Comparison of ENCODE assay signal across 29 cellular contexts in the genomic region with DNA sequence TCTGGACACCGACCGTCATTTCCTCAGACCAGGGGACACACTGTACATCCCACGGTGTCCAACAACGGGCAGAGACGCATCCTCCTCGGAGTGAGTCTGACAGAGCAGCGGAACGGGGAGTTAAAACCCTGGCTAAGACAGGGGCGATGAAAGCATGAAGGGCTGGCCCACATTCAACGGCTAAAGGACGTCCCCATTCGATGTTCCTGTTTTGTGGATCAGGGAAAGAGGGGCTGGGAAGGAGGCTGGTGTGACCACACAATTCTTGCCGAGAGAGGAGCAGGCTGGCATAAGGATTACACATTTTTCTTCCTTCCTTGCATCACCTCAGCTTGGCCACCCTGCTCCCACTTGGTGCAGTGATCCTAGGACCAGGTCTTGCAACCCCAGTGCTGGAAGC.
DNase-seq lines count a peak whose midpoint lies in the region; ATAC-seq and TF ChIP-seq lines count a peak whose summit lies in the region.
"Had no signal": no experiment of that assay in that cellular context is flagged by ENCODE, and none has a peak within 500 bp of the region (broad histone marks: within the 10 kb centered on the region; RNA-seq: fewer than 3 reads in every experiment).

No MANE protein-coding gene starts in this region.

- H3K9me3 ChIP-seq in endodermal cell (ENCODE audit: control insufficient read depth, low read length) = no peaks in the 10 kb centered on the region
- H3K9me3 ChIP-seq: gastroesophageal sphincter, pancreas, Peyer's patch, testis, uterus had no signal

- H3K27me3 ChIP-seq in endodermal cell (ENCODE audit: control insufficient read depth, insufficient read depth, low read length, poor library complexity, severe bottlenecking) = no peaks in the 10 kb centered on the region
- H3K27me3 ChIP-seq: cardiac muscle cell, gastroesophageal sphincter, hepatocyte, pancreas, Peyer's patch, testis, uterus had no signal

- WGBS in endodermal cell (ENCODE audit: insufficient coverage in 1 of 2, insufficient read length in 1 of 2), 2 experiments = 95 to 96% methylated on average over 11 to 13 of the region's 13 CpGs

- no peaks in the 10 kb centered on the region for H3K4me1 ChIP-seq in endodermal cell (ENCODE audit: control insufficient read depth, insufficient read depth, low read length)
- H3K4me1 ChIP-seq: gastroesophageal sphincter, pancreas, Peyer's patch, testis had no signal

- H3K36me3 ChIP-seq in endodermal cell (ENCODE audit: control insufficient read depth, insufficient read depth, low read length) = peaks cover 54% of the 10 kb centered on the region
- H3K36me3 ChIP-seq: cardiac muscle cell, pancreas, Peyer's patch, uterus, WERI-Rb-1 had no signal

- intact Hi-C loops in CD14-positive monocyte (cut with micrococcal nuclease) = loop anchor here (5.0 kb wide), 2 partner anchors 44 to 46 kb away; no protein-coding TSS in a partner anchor

- H3K27ac Mint-ChIP-seq in CD14-positive monocyte (peak overlapping the region in 6 of 7 donors; percentile 21 to 99 (median 83)), endodermal cell (peak overlapping the region; percentile 78)
- H3K27ac Mint-ChIP-seq in stimulated activated effector memory CD8-positive, alpha-beta T cell treated with anti-CD3 and anti-CD28 coated beads, Interleukin-12 subunit alpha, Interleukin-12 subunit beta, amount 100 ng/mL, for 72 hours = peak overlapping the region; percentile 52
- H3K27ac Mint-ChIP-seq in activated T-cell treated with anti-CD3 and anti-CD28 coated beads, Interleukin-2, amount 50 U/mL, for 72 hours = no peak overlapping the region
- H3K27ac Mint-ChIP-seq: activated naive CD4-positive, alpha-beta T cell treated with anti-CD3 and anti-CD28 coated beads, Interleukin-2, amount 50 U/mL, for 24 hours had no signal

- H3K9ac ChIP-seq in endodermal cell (ENCODE audit: extremely low read depth, low read length, poor library complexity, severe bottlenecking) = no peak overlapping the region

- H3K27ac ChIP-seq in VCaP (peak overlapping the region; percentile 72; the same call in 1 of the 2 replicates), endodermal cell (ENCODE audit: low read depth, low read length) (no peak overlapping the region)
- H3K27ac ChIP-seq: cardiac muscle cell, gastroesophageal sphincter, hepatocyte, pancreas, Peyer's patch, testis, WERI-Rb-1 had no signal

- peaks cover 0 to 3% (median 0%) of the 10 kb centered on the region in 7 donors for H3K9me3 Mint-ChIP-seq in CD14-positive monocyte
- H3K9me3 Mint-ChIP-seq in endodermal cell = no peaks in the 10 kb centered on the region
- no peaks in the 10 kb centered on the region for H3K9me3 Mint-ChIP-seq in stimulated activated effector memory CD8-positive, alpha-beta T cell treated with anti-CD3 and anti-CD28 coated beads, Interleukin-12 subunit alpha, Interleukin-12 subunit beta, amount 100 ng/mL, for 72 hours
- H3K9me3 Mint-ChIP-seq in activated T-cell treated with anti-CD3 and anti-CD28 coated beads, Interleukin-2, amount 50 U/mL, for 72 hours = no peaks in the 10 kb centered on the region
- H3K9me3 Mint-ChIP-seq: activated naive CD4-positive, alpha-beta T cell treated with anti-CD3 and anti-CD28 coated beads, Interleukin-2, amount 50 U/mL, for 24 hours; naive thymus-derived CD8-positive, alpha-beta T cell had no signal

- H3K4me3 ChIP-seq in endodermal cell (ENCODE audit: low read length) = no peak overlapping the region
- H3K4me3 ChIP-seq: cardiac muscle cell, gastroesophageal sphincter, hepatocyte, pancreas, Peyer's patch, testis, uterus had no signal

- H3K36me3 Mint-ChIP-seq in CD14-positive monocyte (peaks cover 36 to 47% of the 10 kb centered on the region in 2 donors), endodermal cell (ENCODE audit: low read depth) (peaks cover 31% of the 10 kb centered on the region)
- H3K36me3 Mint-ChIP-seq in stimulated activated effector memory CD8-positive, alpha-beta T cell treated with anti-CD3 and anti-CD28 coated beads, Interleukin-12 subunit alpha, Interleukin-12 subunit beta, amount 100 ng/mL, for 72 hours = no peaks in the 10 kb centered on the region
- H3K36me3 Mint-ChIP-seq in activated T-cell treated with anti-CD3 and anti-CD28 coated beads, Interleukin-2, amount 50 U/mL, for 72 hours (ENCODE audit: insufficient read depth in 2 of 2) = peaks cover 5 to 9% of the 10 kb centered on the region in 2 donors

- H3K4me1 Mint-ChIP-seq in CD14-positive monocyte (peaks cover 56% of the 10 kb centered on the region), endodermal cell (peaks cover 25% of the 10 kb centered on the region)
- peaks cover 24% of the 10 kb centered on the region for H3K4me1 Mint-ChIP-seq in stimulated activated effector memory CD8-positive, alpha-beta T cell treated with anti-CD3 and anti-CD28 coated beads, Interleukin-12 subunit alpha, Interleukin-12 subunit beta, amount 100 ng/mL, for 72 hours
- peaks cover 75% of the 10 kb centered on the region for H3K4me1 Mint-ChIP-seq in activated T-cell treated with anti-CD3 and anti-CD28 coated beads, Interleukin-2, amount 50 U/mL, for 72 hours (ENCODE audit: low read depth)

- DNase-seq in CD14-positive monocyte (ENCODE audit: low spot score) (no peak), endodermal cell (no peak), inferior parietal cortex (ENCODE audit: extremely low spot score) (no peak), H4 (ENCODE audit: low spot score) (no peak)
- DNase-seq in stimulated activated effector memory CD8-positive, alpha-beta T cell treated with anti-CD3 and anti-CD28 coated beads, Interleukin-12 subunit alpha, Interleukin-12 subunit beta, amount 100 ng/mL, for 72 hours (ENCODE audit: low spot score in 2 of 2) = no peak
- DNase-seq in activated T-cell treated with anti-CD3 and anti-CD28 coated beads, Interleukin-2, amount 50 U/mL, for 72 hours = no peak
- DNase-seq: activated CD4-positive, alpha-beta T cell treated with anti-CD3 and anti-CD28 coated beads, Interleukin-2, amount 50 U/mL, for 1 hour; amygdala; dermis blood vessel endothelial cell; KBM-7; naive thymus-derived CD8-positive, alpha-beta T cell; NCI-H1105 treated with DMSO at 0.1 percent for 48 hours; NCI-H2029; NCI-H2227 treated with DMSO at 0.1 percent for 48 hours; pancreas; Peyer's patch; stimulated activated CD4-positive, alpha-beta T cell treated with anti-CD3 and anti-CD28 coated beads, Interleukin-2, amount 100 ng/mL, for 48 hours; SW 1271; T-helper 9 cell; testis; uterus; WERI-Rb-1 had no signal

- no peak for TF ChIP-seq CTCF in CD14-positive monocyte (IDR thresholded peaks at IDR 0.05)
- no peak for TF ChIP-seq CTCF in VCaP (conservative IDR thresholded peaks at IDR 0.05)
- no peak for TF ChIP-seq CTCF in endodermal cell (conservative IDR thresholded peaks at IDR 0.05)

- H3K27me3 Mint-ChIP-seq in CD14-positive monocyte (ENCODE audit: low read depth in 3 of 3) = no peaks in the 10 kb centered on the region
- no peaks in the 10 kb centered on the region for H3K27me3 Mint-ChIP-seq in endodermal cell (ENCODE audit: insufficient read depth)
- H3K27me3 Mint-ChIP-seq in activated T-cell treated with anti-CD3 and anti-CD28 coated beads, Interleukin-2, amount 50 U/mL, for 72 hours (ENCODE audit: low read depth) = no peaks in the 10 kb centered on the region
- H3K27me3 Mint-ChIP-seq: activated naive CD4-positive, alpha-beta T cell treated with anti-CD3 and anti-CD28 coated beads, Interleukin-2, amount 50 U/mL, for 24 hours; naive thymus-derived CD8-positive, alpha-beta T cell had no signal

- H3K4me3 Mint-ChIP-seq in CD14-positive monocyte (no peak overlapping the region), endodermal cell (no peak overlapping the region)
- H3K4me3 Mint-ChIP-seq in stimulated activated effector memory CD8-positive, alpha-beta T cell treated with anti-CD3 and anti-CD28 coated beads, Interleukin-12 subunit alpha, Interleukin-12 subunit beta, amount 100 ng/mL, for 72 hours = no peak overlapping the region
- H3K4me3 Mint-ChIP-seq in activated T-cell treated with anti-CD3 and anti-CD28 coated beads, Interleukin-2, amount 50 U/mL, for 72 hours = no peak overlapping the region
- H3K4me3 Mint-ChIP-seq: activated naive CD4-positive, alpha-beta T cell treated with anti-CD3 and anti-CD28 coated beads, Interleukin-2, amount 50 U/mL, for 24 hours; naive thymus-derived CD8-positive, alpha-beta T cell had no signal

- ATAC-seq in stimulated activated effector memory CD8-positive, alpha-beta T cell treated with anti-CD3 and anti-CD28 coated beads, Interleukin-12 subunit alpha, Interleukin-12 subunit beta, amount 100 ng/mL, for 72 hours = no peak
- ATAC-seq in HG03521 (IDR thresholded peaks at IDR 0.05; ENCODE audit: unreplicated experiment) = no peak
- no peak for ATAC-seq in activated T-cell treated with anti-CD3 and anti-CD28 coated beads, Interleukin-2, amount 50 U/mL, for 72 hours (replicated peaks in 1 of 2)
- ATAC-seq: gastroesophageal sphincter; naive thymus-derived CD8-positive, alpha-beta T cell; pancreas; right cardiac atrium had no signal
